ENCODE assay signal across 9 cellular contexts in genomic region chr19:11847615-11848014, GRCh38. TPM values are rescaled to one million over a fixed set of nuclear protein-coding genes. Genes with fewer than 3 reads are reported as not detected.
A peak's percentile ranks its signal among the peaks of the same experiment; 100 is the strongest.
DNase-seq lines count a peak whose midpoint lies in the region; ATAC-seq and TF ChIP-seq lines count a peak whose summit lies in the region.
"Not testable (repeated sequence)": the region's sequence is repeated elsewhere in the genome, so short reads cannot be mapped to it uniquely, and the experiment has no call there.
"Had no signal": no experiment of that assay in that cellular context is flagged by ENCODE, and none has a peak within 500 bp of the region (broad histone marks: within the 10 kb centered on the region; RNA-seq: fewer than 3 reads in every experiment).

No MANE protein-coding gene starts in this region.

- not testable (repeated sequence) for H3K79me1 ChIP-seq in neuronal stem cell (ENCODE audit: low read depth, low read length)

- not testable (repeated sequence) for H2AK5ac ChIP-seq in neuronal stem cell (ENCODE audit: low read depth, low read length)

- H3K4me1 ChIP-seq in DND-41 (ENCODE audit: insufficient read depth, low read length), result peaks cover 33% of the 10 kb centered on the region
- H3K4me1 ChIP-seq in Loucy (ENCODE audit: insufficient read depth, low read length, poor library complexity, severe bottlenecking); neuronal stem cell (ENCODE audit: control insufficient read depth in 2 of 2, insufficient read depth in 1 of 2, low read depth in 1 of 2, low read length in 2 of 2): not testable (repeated sequence)

- not testable (repeated sequence) for H3K9ac ChIP-seq in DND-41 (ENCODE audit: low read depth, low read length); Loucy (ENCODE audit: low read depth, low read length, poor library complexity, severe bottlenecking); neuronal stem cell (ENCODE audit: low read depth, low read length, poor library complexity)

- POLR2A ChIA-PET in activated CD4-positive, alpha-beta T cell treated with anti-CD3 and anti-CD28 coated beads, Interleukin-2, amount 10 ng/mL, durations not matched to agents 7 days and 5 days (lab: Charles Lee), result not testable (repeated sequence)

- not testable (repeated sequence) for H3K4me3 ChIP-seq in DND-41 (ENCODE audit: low read depth in 1 of 2, low read length in 2 of 2); Loucy (ENCODE audit: low read length, poor library complexity, severe bottlenecking); neuronal stem cell (ENCODE audit: low read length in 2 of 2)

- not testable (repeated sequence) for H3K4ac ChIP-seq in neuronal stem cell (ENCODE audit: low read length)

- CTCF ChIA-PET in activated CD4-positive, alpha-beta T cell treated with anti-CD3 and anti-CD28 coated beads, Interleukin-2, amount 10 ng/mL, durations not matched to agents 7 days and 5 days (lab: Charles Lee), result not testable (repeated sequence)

- not testable (repeated sequence) for H3K27me3 ChIP-seq in DND-41 (ENCODE audit: insufficient read depth, low read length, poor library complexity); Loucy (ENCODE audit: insufficient read depth, low read length, poor library complexity, severe bottlenecking); neuronal stem cell (ENCODE audit: control insufficient read depth in 3 of 3, insufficient read depth in 3 of 3, low read depth in 1 of 3, low read length in 3 of 3)

- H3K23ac ChIP-seq in neuronal stem cell (ENCODE audit: low read depth, low read length, poor library complexity), result not testable (repeated sequence)

- peak overlapping the region; percentile 16; the same call in 1 of the 2 replicates for H3K27ac ChIP-seq in DND-41 (ENCODE audit: low read length)
- H3K27ac ChIP-seq in neuronal stem cell (replicated peaks; ENCODE audit: low read length), result not testable (repeated sequence)

- peaks cover 23% of the 10 kb centered on the region for H3K36me3 ChIP-seq in DND-41 (ENCODE audit: insufficient read depth, low read length)
- not testable (repeated sequence) for H3K36me3 ChIP-seq in Loucy (ENCODE audit: insufficient read depth, low read length); neuronal stem cell (replicated peaks in 1 of 2; ENCODE audit: control insufficient read depth in 2 of 2, insufficient read depth in 2 of 2, low read length in 2 of 2)

- not testable (repeated sequence) for H2BK5ac ChIP-seq in neuronal stem cell (ENCODE audit: low read length)

- H2AFZ ChIP-seq in DND-41 (ENCODE audit: low read depth, low read length), result peak overlapping the region; percentile 96
- H2AFZ ChIP-seq in Loucy (ENCODE audit: low read length), result not testable (repeated sequence)
- H2AFZ ChIP-seq in neuronal stem cell (ENCODE audit: low read length), result peak overlapping the region; percentile 15

- H3F3A ChIP-seq in Loucy (ENCODE audit: low read depth), result not testable (repeated sequence)

- DNase-seq in AG20443 (ENCODE audit: low spot score), result peak; percentile 7
- DNase-seq in DND-41; activated CD4-positive, alpha-beta T cell treated with anti-CD3 and anti-CD28 coated beads, Interleukin-2, amount 10 ng/mL, durations not matched to agents 7 days and 5 days; immature natural killer cell; neuronal stem cell (ENCODE audit: low spot score): not testable (repeated sequence)
- DNase-seq in SK-N-DZ (ENCODE audit: low spot score), result peak; percentile 63

- not testable (repeated sequence) for H3K9me2 ChIP-seq in Loucy (replicated peaks; ENCODE audit: low read depth, low read length)

- H4K20me1 ChIP-seq in DND-41 (ENCODE audit: insufficient read depth, low read length); Loucy (ENCODE audit: insufficient read depth, low read length, poor library complexity, severe bottlenecking): not testable (repeated sequence)

- H2BK15ac ChIP-seq in neuronal stem cell (ENCODE audit: low read length), result not testable (repeated sequence)

- H3K9me3 Mint-ChIP-seq in activated CD4-positive, alpha-beta T cell treated with anti-CD3 and anti-CD28 coated beads, Interleukin-2, amount 10 ng/mL, durations not matched to agents 7 days and 5 days, result peaks cover 33% of the 10 kb centered on the region
- peaks cover 0 to 32% (median 27%) of the 10 kb centered on the region in 5 experiments for H3K9me3 Mint-ChIP-seq in brain
- not testable (repeated sequence) for H3K9me3 Mint-ChIP-seq in immature natural killer cell

- H3K4me2 ChIP-seq in DND-41 (ENCODE audit: insufficient read depth, low read length), result peak overlapping the region; percentile 74
- H3K4me2 ChIP-seq in Loucy (ENCODE audit: low read depth, low read length, poor library complexity, severe bottlenecking); neuronal stem cell (ENCODE audit: insufficient read depth, low read length, poor library complexity, severe bottlenecking): not testable (repeated sequence)

- H3K4me3 Mint-ChIP-seq in activated CD4-positive, alpha-beta T cell treated with anti-CD3 and anti-CD28 coated beads, Interleukin-2, amount 10 ng/mL, durations not matched to agents 7 days and 5 days, result peak overlapping the region; percentile 83
- H3K4me3 Mint-ChIP-seq in brain (peak overlapping the region in 3 of 5 experiments; percentile 0 to 88 (median 81)), immature natural killer cell (peak overlapping the region in 4 of 5 donors; percentile 35 to 96 (median 92))

- not testable (repeated sequence) for H4K91ac ChIP-seq in neuronal stem cell (ENCODE audit: low read depth, low read length, poor library complexity)

- not testable (repeated sequence) for H3K27me3 Mint-ChIP-seq in activated CD4-positive, alpha-beta T cell treated with anti-CD3 and anti-CD28 coated beads, Interleukin-2, amount 10 ng/mL, durations not matched to agents 7 days and 5 days; brain; immature natural killer cell (ENCODE audit: low read depth in 3 of 3)

- not testable (repeated sequence) for ATAC-seq in DND-41 (ENCODE audit: insufficient read depth, low read depth)

- H3K9me3 ChIP-seq in DND-41 (ENCODE audit: insufficient read depth, low read length, severe bottlenecking); Loucy (ENCODE audit: insufficient read depth, low read depth, low read length); neuronal stem cell (replicated peaks in 1 of 2; ENCODE audit: control insufficient read depth in 2 of 2, insufficient read depth in 1 of 2, low read depth in 1 of 2, low read length in 2 of 2): not testable (repeated sequence)

- H3K4me1 Mint-ChIP-seq in activated CD4-positive, alpha-beta T cell treated with anti-CD3 and anti-CD28 coated beads, Interleukin-2, amount 10 ng/mL, durations not matched to agents 7 days and 5 days, result peaks cover 22% of the 10 kb centered on the region
- H3K4me1 Mint-ChIP-seq in brain (peaks cover 27% of the 10 kb centered on the region), immature natural killer cell (peaks cover 23 to 35% of the 10 kb centered on the region in 2 donors)

- H3K27ac Mint-ChIP-seq in activated CD4-positive, alpha-beta T cell treated with anti-CD3 and anti-CD28 coated beads, Interleukin-2, amount 10 ng/mL, durations not matched to agents 7 days and 5 days, result peak overlapping the region; percentile 87
- H3K27ac Mint-ChIP-seq in brain, result peak overlapping the region in 1 of 5 experiments; percentile 67
- H3K27ac Mint-ChIP-seq in immature natural killer cell, result peak overlapping the region in 4 of 6 donors; percentile 28 to 95 (median 68)

- not testable (repeated sequence) for H3K18ac ChIP-seq in neuronal stem cell (ENCODE audit: low read length)

- H4K8ac ChIP-seq in neuronal stem cell (ENCODE audit: low read depth, low read length), result not testable (repeated sequence)

- TF ChIP-seq CTCF in DND-41 (IDR thresholded peaks at IDR 0.05; ENCODE audit: borderline replicate concordance, extremely low read depth, low read length, poor library complexity, severe bottlenecking); brain (conservative IDR thresholded peaks at IDR 0.05): not testable (repeated sequence)
- 0 out of 2 replicates have a peak, but pooled peaks have one; percentile 9 for TF ChIP-seq CTCF in Loucy (conservative IDR thresholded peaks at IDR 0.05; ENCODE audit: low read length)

- not testable (repeated sequence) for H2BK120ac ChIP-seq in neuronal stem cell (ENCODE audit: low read depth, low read length)

- not testable (repeated sequence) for H3K14ac ChIP-seq in neuronal stem cell (ENCODE audit: low read length)

- H3K36me3 Mint-ChIP-seq in activated CD4-positive, alpha-beta T cell treated with anti-CD3 and anti-CD28 coated beads, Interleukin-2, amount 10 ng/mL, durations not matched to agents 7 days and 5 days (ENCODE audit: low read depth), result peaks cover 36% of the 10 kb centered on the region
- peaks cover 31% of the 10 kb centered on the region for H3K36me3 Mint-ChIP-seq in brain
- H3K36me3 Mint-ChIP-seq in immature natural killer cell, result not testable (repeated sequence)

- no CpG with 5 or more reads among the region's 6 CpGs for WGBS in neuronal stem cell (ENCODE audit: extremely low coverage in 2 of 2, insufficient read length in 2 of 2, insufficient replicate concordance in 1 of 2), 2 donors

- H2BK12ac ChIP-seq in neuronal stem cell (ENCODE audit: low read length), result not testable (repeated sequence)

- H3K79me2 ChIP-seq in DND-41 (ENCODE audit: insufficient read depth, low read length) (peaks cover 41% of the 10 kb centered on the region), Loucy (ENCODE audit: insufficient read depth, low read length) (peaks cover 40% of the 10 kb centered on the region)

RNA-seq across cellular contexts. Expression of gene ZNF439, which starts 0.9 kb away (rescaled TPM):
- polyA plus RNA-seq in SK-N-DZ (2014; cell fraction: cytosol; rRNA removed), result 16.4 and 16.7 TPM in 2 replicates
- polyA plus RNA-seq in SK-N-DZ (2014; cell fraction: nucleus; rRNA removed), result 45.1 and 45.2 TPM in 2 replicates
- 1 to 10 TPM; 8.3 to 9.7 TPM for total RNA-seq in activated CD4-positive, alpha-beta T cell treated with anti-CD3 and anti-CD28 coated beads, Interleukin-2, amount 10 ng/mL, durations not matched to agents 7 days and 5 days
- 2.5 TPM for polyA plus RNA-seq in brain (ENCODE audit: insufficient read depth, low read depth, low replicate concordance)
- 1 to 10 TPM in 2 of 3 donors, not detected in 1; 2.0 to 2.7 TPM for polyA plus RNA-seq in immature natural killer cell
- polyA plus RNA-seq in neuronal stem cell (2013, experiment 1 of 2), result 0.74 TPM
- polyA plus RNA-seq in neuronal stem cell (2013, experiment 2 of 2), result 0.80 TPM
- total RNA-seq: HT1080 had no signal

RNA-seq across cellular contexts. Expression of gene ZNF440, which starts 33.5 kb away (rescaled TPM):
- 5.2 and 7.9 TPM in 2 replicates for polyA plus RNA-seq in SK-N-DZ (2014; cell fraction: cytosol; rRNA removed)
- 4.2 and 14.0 TPM in 2 replicates for polyA plus RNA-seq in SK-N-DZ (2014; cell fraction: nucleus; rRNA removed)
- total RNA-seq in activated CD4-positive, alpha-beta T cell treated with anti-CD3 and anti-CD28 coated beads, Interleukin-2, amount 10 ng/mL, durations not matched to agents 7 days and 5 days, result 10 to 100 TPM; 13.6 to 16.3 TPM
- 1.5 TPM for polyA plus RNA-seq in brain (ENCODE audit: insufficient read depth, low read depth, low replicate concordance)
- polyA plus RNA-seq in immature natural killer cell, result 1 to 10 TPM in 2 of 3 donors, under 1 TPM in 1; 0.34 to 4.5 (median 2.4) TPM
- polyA plus RNA-seq in neuronal stem cell (2013, experiment 1 of 2), result 5.2 TPM
- polyA plus RNA-seq in neuronal stem cell (2013, experiment 2 of 2), result 5.5 TPM

RNA-seq across cellular contexts. Expression of gene ZNF69, which starts 40.0 kb away (rescaled TPM):
- polyA plus RNA-seq in SK-N-DZ (2014; cell fraction: cytosol; rRNA removed), result 5.8 and 7.1 TPM in 2 replicates
- polyA plus RNA-seq in SK-N-DZ (2014; cell fraction: nucleus; rRNA removed), result 5.8 and 9.5 TPM in 2 replicates
- 1 to 10 TPM; 4.2 to 4.5 TPM for total RNA-seq in activated CD4-positive, alpha-beta T cell treated with anti-CD3 and anti-CD28 coated beads, Interleukin-2, amount 10 ng/mL, durations not matched to agents 7 days and 5 days
- polyA plus RNA-seq in brain (ENCODE audit: insufficient read depth, low read depth, low replicate concordance) (0.92 TPM), immature natural killer cell (1 to 10 TPM in 2 of 3 donors, not detected in 1; 2.4 to 3.3 TPM)
- polyA plus RNA-seq in neuronal stem cell (2013, experiment 1 of 2), result 13.4 TPM
- 14.6 TPM for polyA plus RNA-seq in neuronal stem cell (2013, experiment 2 of 2)
- total RNA-seq: HT1080 had no signal

RNA-seq across cellular contexts. Expression of gene ZNF491, which starts 49.3 kb away (rescaled TPM):
- polyA plus RNA-seq in SK-N-DZ (2014; cell fraction: cytosol; rRNA removed), result 4.0 and 10.4 TPM in 2 replicates
- 4.2 and 6.4 TPM in 2 replicates for polyA plus RNA-seq in SK-N-DZ (2014; cell fraction: nucleus; rRNA removed)
- 1 to 10 TPM; 1.1 to 1.4 TPM for total RNA-seq in activated CD4-positive, alpha-beta T cell treated with anti-CD3 and anti-CD28 coated beads, Interleukin-2, amount 10 ng/mL, durations not matched to agents 7 days and 5 days
- 2.0 TPM for polyA plus RNA-seq in brain (ENCODE audit: insufficient read depth, low read depth, low replicate concordance)
- polyA plus RNA-seq in immature natural killer cell, result 1 to 10 TPM in 1 of 3 donors, not detected in 2; 1.1 TPM
- 3.0 TPM for polyA plus RNA-seq in neuronal stem cell (2013, experiment 1 of 2)
- polyA plus RNA-seq in neuronal stem cell (2013, experiment 2 of 2), result 2.5 TPM
